8 cellular contexts compared by ENCODE assay signal in the genomic region with DNA sequence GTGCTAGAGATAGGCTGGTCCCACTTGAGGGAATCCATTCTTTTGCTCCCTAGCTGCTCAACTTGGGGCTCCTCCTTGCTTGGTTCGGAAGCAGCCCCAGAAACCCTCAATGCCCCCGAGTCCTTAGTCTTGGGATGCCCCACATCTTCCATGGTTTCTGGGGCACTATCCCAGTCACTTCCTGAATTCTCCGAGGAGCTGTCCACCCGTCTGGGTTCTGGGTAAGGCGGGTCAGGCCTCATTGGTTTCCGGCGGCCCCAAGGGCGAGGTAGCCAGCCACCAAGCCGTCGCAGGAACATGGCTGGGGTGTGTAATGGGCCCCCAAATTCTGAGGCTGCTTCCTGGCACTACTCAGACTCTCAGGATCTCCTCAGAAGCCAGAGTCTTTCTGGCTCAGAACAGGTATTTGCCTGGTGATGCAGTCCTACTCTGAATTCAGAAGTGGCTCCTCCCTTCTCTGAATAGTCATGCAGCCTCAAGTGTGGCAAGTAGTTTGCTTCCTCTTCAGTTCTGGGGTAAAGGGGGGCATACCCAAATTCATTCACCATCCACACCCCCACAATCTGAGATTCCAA. TPM values are rescaled to one million over a fixed set of nuclear protein-coding genes. Genes with fewer than 3 reads are reported as not detected.
DNase-seq lines count a peak whose midpoint lies in the region; ATAC-seq and TF ChIP-seq lines count a peak whose summit lies in the region.

No MANE protein-coding gene starts in this region.

- H3K23ac ChIP-seq in IMR-90 (ENCODE audit: low read depth, low read length) = peak overlapping the region; percentile 57

- ATAC-seq in IMR-90 (ENCODE audit: low read depth) (no peak), HG03025 (IDR thresholded peaks at IDR 0.05; ENCODE audit: low FRiP score, unreplicated experiment) (no peak), HG02759 (IDR thresholded peaks at IDR 0.05; ENCODE audit: unreplicated experiment) (no peak), GM21381 (IDR thresholded peaks at IDR 0.05; ENCODE audit: unreplicated experiment) (no peak)
- ATAC-seq in stimulated activated naive B cell treated with anti-CD40 and anti-IgM and Interleukin-4, amounts not matched to agents 10 μg/mL and 1 μg/mL and 100 μg/mL, for 72 hours (replicated peaks) = peak; percentile 58 to 59

- H2AK9ac ChIP-seq in IMR-90 (replicated peaks; ENCODE audit: low read depth, low read length, poor library complexity) = peak overlapping the region; percentile 90

- TF ChIP-seq CTCF in BE2C (IDR thresholded peaks at IDR 0.05; ENCODE audit: low read depth, low read length) = no peak
- TF ChIP-seq CTCF in IMR-90 (conservative IDR thresholded peaks at IDR 0.05; ENCODE audit: low read depth, low read length) = no peak

- H3K4me3 ChIP-seq in BE2C (ENCODE audit: low read depth, low read length) = peak overlapping the region; percentile 85
- H3K4me3 ChIP-seq in IMR-90 (ENCODE audit: insufficient read depth, low read depth, low read length) = peak overlapping the region; percentile 92
- peak overlapping the region; percentile 69 for H3K4me3 ChIP-seq in iPS-18a (ENCODE audit: low read length)

- no TSS peak for BruUV-seq in IMR-90 (replicated peaks; lab: Mats Ljungman, UMichigan)

- dilution Hi-C loops in IMR-90 (cut with HindIII; ENCODE audit: low sequenced_read_pairs, unreplicated experiment) = no loop called here

- peak overlapping the region; percentile 8 for H2AFZ ChIP-seq in IMR-90 (replicated peaks; ENCODE audit: low read length, poor library complexity)

- peak overlapping the region; percentile 96 for H3K27ac Mint-ChIP-seq in stimulated activated naive B cell treated with anti-CD40 and anti-IgM and Interleukin-4, amounts not matched to agents 10 μg/mL and 1 μg/mL and 100 μg/mL, for 72 hours

- H2BK15ac ChIP-seq in IMR-90 (ENCODE audit: low read depth, low read length) = no peak overlapping the region

- H3K4me2 ChIP-seq in IMR-90 (ENCODE audit: low read depth, low read length) = peak overlapping the region; percentile 87

- DNase-seq in BE2C (no peak), IMR-90 (peak; percentile 23)
- no peak for DNase-seq in stimulated activated naive B cell treated with anti-CD40 and anti-IgM and Interleukin-4, amounts not matched to agents 10 μg/mL and 1 μg/mL and 100 μg/mL, for 72 hours

- WGBS in IMR-90 (ENCODE audit: extremely low coverage in 2 of 2, insufficient read length in 1 of 2), 2 experiments = 45% methylated on average over 6 of the region's 10 CpGs; no CpG with 5 or more reads in 1 of the 2 experiments
- WGBS in adipose tissue, 3 donors = 16 to 25% (median 24%) methylated on average over 10 of the region's 10 CpGs

- H3K27me3 Mint-ChIP-seq in stimulated activated naive B cell treated with anti-CD40 and anti-IgM and Interleukin-4, amounts not matched to agents 10 μg/mL and 1 μg/mL and 100 μg/mL, for 72 hours = no peaks in the 10 kb centered on the region

- peak overlapping the region; percentile 95 to 97 for H3K4me3 Mint-ChIP-seq in stimulated activated naive B cell treated with anti-CD40 and anti-IgM and Interleukin-4, amounts not matched to agents 10 μg/mL and 1 μg/mL and 100 μg/mL, for 72 hours

- no peak overlapping the region for H2BK20ac ChIP-seq in IMR-90 (ENCODE audit: low read depth, low read length)

- peaks cover 17% of the 10 kb centered on the region; the same call in 1 of the 2 replicates for H3K9me1 ChIP-seq in IMR-90 (ENCODE audit: insufficient read depth, low read length)

- CTCF ChIA-PET in IMR-90 (lab: Yijun Ruan, JAX) = no interaction called here

- TF ChIP-seq POLR2A in IMR-90 (IDR thresholded peaks at IDR 0.05; ENCODE audit: low read depth, low read length) = no peak

- peak overlapping the region; percentile 88 for H3K4ac ChIP-seq in IMR-90 (ENCODE audit: low read depth, low read length)

- peaks cover 17% of the 10 kb centered on the region for H4K20me1 ChIP-seq in IMR-90 (ENCODE audit: insufficient read depth, low read length)

- H3K14ac ChIP-seq in IMR-90 (replicated peaks; ENCODE audit: low read depth, low read length) = peak overlapping the region; percentile 95

- H3K36me3 ChIP-seq in BE2C (peaks cover 8% of the 10 kb centered on the region), IMR-90 (ENCODE audit: control insufficient read depth, insufficient read depth, low read length) (peaks cover 15% of the 10 kb centered on the region), iPS-18a (ENCODE audit: control insufficient read depth, low read depth, low read length) (peaks cover 11% of the 10 kb centered on the region)

- H3K27ac ChIP-seq in IMR-90 (ENCODE audit: insufficient read depth, low read length) = peak overlapping the region; percentile 93
- H3K27ac ChIP-seq in adipose tissue (ENCODE audit: low read depth, low read length) = peak overlapping the region; percentile 13
- no peak overlapping the region for H3K27ac ChIP-seq in iPS-18a (ENCODE audit: low read length)

- H3K27me3 ChIP-seq in BE2C = no peaks in the 10 kb centered on the region
- no peaks in the 10 kb centered on the region for H3K27me3 ChIP-seq in IMR-90 (ENCODE audit: control insufficient read depth, insufficient read depth, low read length)
- H3K27me3 ChIP-seq in iPS-18a (ENCODE audit: control insufficient read depth, insufficient read depth, low read length) = no peaks in the 10 kb centered on the region

- peak overlapping the region; percentile 90 for H3K56ac ChIP-seq in IMR-90 (ENCODE audit: extremely low read depth, insufficient read depth, low read length)

- H3K4me1 Mint-ChIP-seq in stimulated activated naive B cell treated with anti-CD40 and anti-IgM and Interleukin-4, amounts not matched to agents 10 μg/mL and 1 μg/mL and 100 μg/mL, for 72 hours = peaks cover 60 to 93% of the 10 kb centered on the region in 2 donors

- H2BK5ac ChIP-seq in IMR-90 (ENCODE audit: low read depth, low read length, poor library complexity, severe bottlenecking) = peak overlapping the region; percentile 78

- peaks cover 58 to 74% of the 10 kb centered on the region in 2 donors for H3K36me3 Mint-ChIP-seq in stimulated activated naive B cell treated with anti-CD40 and anti-IgM and Interleukin-4, amounts not matched to agents 10 μg/mL and 1 μg/mL and 100 μg/mL, for 72 hours

- peak overlapping the region; percentile 86; the same call in 1 of the 2 replicates for H4K91ac ChIP-seq in IMR-90 (ENCODE audit: insufficient read depth, low read depth, low read length)

- POLR2A ChIA-PET in IMR-90 (lab: Charles Lee; ENCODE audit: unreplicated experiment) = interaction anchor here (1.1 kb wide), 1 partner anchor 161 kb away, joined by 3 read pairs; no protein-coding TSS in a partner anchor

- H2BK120ac ChIP-seq in IMR-90 (ENCODE audit: low read depth, low read length) = no peak overlapping the region

- H3K9me3 ChIP-seq in BE2C = no peaks in the 10 kb centered on the region
- H3K9me3 ChIP-seq in IMR-90 (ENCODE audit: control insufficient read depth, insufficient read depth, low read length) = no peaks in the 10 kb centered on the region
- no peaks in the 10 kb centered on the region for H3K9me3 ChIP-seq in iPS-18a (ENCODE audit: control insufficient read depth, low read depth, low read length)

- H2AK5ac ChIP-seq in IMR-90 (ENCODE audit: low read depth, low read length) = peak overlapping the region; percentile 89

- peak overlapping the region; percentile 82 to 95; a peak in 2 of 4 replicates for H4K8ac ChIP-seq in IMR-90 (ENCODE audit: low read depth in 2 of 2, low read length in 2 of 2)

- in situ Hi-C loops in IMR-90 (cut with MboI; ENCODE audit: low sequenced_read_pairs) = no loop called here

- H3K9ac ChIP-seq in IMR-90 (ENCODE audit: low read depth, low read length) (peak overlapping the region; percentile 98), iPS-18a (ENCODE audit: low read length) (peak overlapping the region; percentile 81)

- peak overlapping the region; percentile 57 for H4K5ac ChIP-seq in IMR-90 (ENCODE audit: low read depth, low read length)

- peaks cover 26 to 80% of the 10 kb centered on the region in 2 experiments; a peak in 3 of 4 replicates for H3K79me1 ChIP-seq in IMR-90 (ENCODE audit: low read depth in 1 of 2, low read length in 2 of 2)

- H3K4me1 ChIP-seq in BE2C = no peaks in the 10 kb centered on the region
- peaks cover 21% of the 10 kb centered on the region for H3K4me1 ChIP-seq in IMR-90 (ENCODE audit: control insufficient read depth, insufficient read depth, low read length)
- H3K4me1 ChIP-seq in iPS-18a (ENCODE audit: control insufficient read depth, low read depth, low read length) = peaks cover 6% of the 10 kb centered on the region

- intact Hi-C loops in IMR-90 (cut with micrococcal nuclease) = loop anchor here (5.0 kb wide), 1 partner anchor 173 kb away; no protein-coding TSS in a partner anchor

- H3K18ac ChIP-seq in IMR-90 (ENCODE audit: low read depth, low read length) = no peak overlapping the region

- no peak for TF ChIP-seq RAD21 in IMR-90 (IDR thresholded peaks at IDR 0.05; ENCODE audit: low read length)

- H3K9me3 Mint-ChIP-seq in stimulated activated naive B cell treated with anti-CD40 and anti-IgM and Interleukin-4, amounts not matched to agents 10 μg/mL and 1 μg/mL and 100 μg/mL, for 72 hours = no peaks in the 10 kb centered on the region

RNA-seq across cellular contexts. Expression of a gene that starts 0.8 kb away (rescaled TPM):
- polyA plus RNA-seq in BE2C (2012; ENCODE audit: insufficient read depth, insufficient read length, low read depth) = 11.7 TPM
- 13.1 and 14.2 TPM in 2 replicates for total RNA-seq in IMR-90 (2012; rRNA removed)
- polyA plus RNA-seq in IMR-90 (2012; rRNA removed) (8.9 and 9.0 TPM in 2 replicates), adipose tissue (10 to 100 TPM in 2 of 3 donors, 1 to 10 TPM in 1; 8.8 to 17.0 (median 14.1) TPM)
- polyA plus RNA-seq in IMR-90 (2012; cell fraction: cytosol; rRNA removed) = 10.0 and 11.7 TPM in 2 replicates
- polyA plus RNA-seq in IMR-90 (2012; cell fraction: nucleus; rRNA removed; ENCODE audit: low replicate concordance) = 4.0 and 4.1 TPM in 2 replicates

RNA-seq across cellular contexts. Expression of a gene that starts 4.0 kb away (rescaled TPM):
- polyA plus RNA-seq in BE2C (2012; ENCODE audit: insufficient read depth, insufficient read length, low read depth) = 4.7 TPM
- total RNA-seq in IMR-90 (2012; rRNA removed) = 0.83 and 1.4 TPM in 2 replicates
- polyA plus RNA-seq in IMR-90 (2012; rRNA removed) (3.5 and 3.8 TPM in 2 replicates), adipose tissue (1 to 10 TPM; 2.0 to 6.5 (median 3.6) TPM)
- 2.7 and 4.5 TPM in 2 replicates for polyA plus RNA-seq in IMR-90 (2012; cell fraction: cytosol; rRNA removed)
- 1.7 and 3.3 TPM in 2 replicates for polyA plus RNA-seq in IMR-90 (2012; cell fraction: nucleus; rRNA removed; ENCODE audit: low replicate concordance)

RNA-seq across cellular contexts. Expression of a gene that starts 5.1 kb away (rescaled TPM):
- polyA plus RNA-seq in BE2C (2012; ENCODE audit: insufficient read depth, insufficient read length, low read depth) = 90.5 TPM
- 6.1 and 7.2 TPM in 2 replicates for total RNA-seq in IMR-90 (2012; rRNA removed)
- 13.8 and 16.7 TPM in 2 replicates for polyA plus RNA-seq in IMR-90 (2012; rRNA removed)
- polyA plus RNA-seq in IMR-90 (2012; cell fraction: cytosol; rRNA removed) = 10.6 and 12.0 TPM in 2 replicates
- 9.2 and 10.8 TPM in 2 replicates for polyA plus RNA-seq in IMR-90 (2012; cell fraction: nucleus; rRNA removed; ENCODE audit: low replicate concordance)
- 10 to 100 TPM in 2 of 3 donors, 1 to 10 TPM in 1; 9.7 to 16.6 (median 14.0) TPM for polyA plus RNA-seq in adipose tissue

RNA-seq across cellular contexts. Expression of a gene that starts 6.1 kb away (rescaled TPM):
- 388 TPM for polyA plus RNA-seq in BE2C (2012; ENCODE audit: insufficient read depth, insufficient read length, low read depth)
- total RNA-seq in IMR-90 (2012; rRNA removed) = 218 and 240 TPM in 2 replicates
- polyA plus RNA-seq in IMR-90 (2012; rRNA removed) (178 and 194 TPM in 2 replicates), adipose tissue (100 to 1,000 TPM; 103 to 186 (median 172) TPM)
- 153 and 226 TPM in 2 replicates for polyA plus RNA-seq in IMR-90 (2012; cell fraction: cytosol; rRNA removed)
- 198 and 332 TPM in 2 replicates for polyA plus RNA-seq in IMR-90 (2012; cell fraction: nucleus; rRNA removed; ENCODE audit: low replicate concordance)

RNA-seq across cellular contexts. Expression of a gene that starts 7.3 kb away (rescaled TPM):
- polyA plus RNA-seq in BE2C (2012; ENCODE audit: insufficient read depth, insufficient read length, low read depth) = 472 TPM
- 40.7 and 41.4 TPM in 2 replicates for total RNA-seq in IMR-90 (2012; rRNA removed)
- polyA plus RNA-seq in IMR-90 (2012; rRNA removed) = 134 and 151 TPM in 2 replicates
- polyA plus RNA-seq in IMR-90 (2012; cell fraction: cytosol; rRNA removed) = 103 and 139 TPM in 2 replicates
- 262 and 478 TPM in 2 replicates for polyA plus RNA-seq in IMR-90 (2012; cell fraction: nucleus; rRNA removed; ENCODE audit: low replicate concordance)
- 100 to 1,000 TPM; 109 to 202 (median 189) TPM for polyA plus RNA-seq in adipose tissue

Comparison
In these comparisons a context has a peak if more than half of its experiments do, and no peak if none do; other contexts are left out.
1. ATAC-seq: peak in stimulated activated naive B cell treated with anti-CD40 and anti-IgM and Interleukin-4, amounts not matched to agents 10 μg/mL and 1 μg/mL and 100 μg/mL, for 72 hours (2 of 2); none in IMR-90 (single experiment), HG03025 (single experiment), HG02759 (single experiment) and GM21381 (single experiment).
2. Peak in every context shown above with its lines, with median percentiles within 50 percentile points of each other: H3K4me3 ChIP-seq.